In genomic region chr11:71223081-71223405, GRCh38 we compare ENCODE assay signal across 21 cellular contexts. TPM values are rescaled to one million over a fixed set of nuclear protein-coding genes. Genes with fewer than 3 reads are reported as not detected.
"Had no signal": no experiment of that assay in that cellular context is flagged by ENCODE, and none has a peak within 500 bp of the region (broad histone marks: within the 10 kb centered on the region; RNA-seq: fewer than 3 reads in every experiment).

No MANE protein-coding gene starts in this region.

- H3K27ac ChIP-seq: ascending aorta, body of pancreas, Peyer's patch, RWPE1 had no signal

- H3K27me3 ChIP-seq: ascending aorta, body of pancreas, Peyer's patch had no signal

- H3K4me1 ChIP-seq: ascending aorta, body of pancreas, Peyer's patch had no signal

- ATAC-seq: activated CD8-positive, alpha-beta memory T cell treated with anti-CD3 and anti-CD28 coated beads, Interleukin-2, amount 10 ng/mL, durations not matched to agents 7 days and 5 days; activated naive CD4-positive, alpha-beta T cell treated with anti-CD3 and anti-CD28 coated beads, Interleukin-2, amount 50 U/mL, for 72 hours; activated naive CD8-positive, alpha-beta T cell treated with anti-CD3 and anti-CD28 coated beads, Interleukin-2, amount 50 U/mL, for 24 hours; activated T-cell treated with anti-CD3 and anti-CD28 coated beads, Interleukin-2, amount 50 U/mL, for 4 hours had no signal

- H3K9me3 ChIP-seq: body of pancreas had no signal

- DNase-seq: activated B cell treated with CpG ODN at 0.5 μM for 24 hours; activated CD4-positive, alpha-beta T cell treated with anti-CD3 and anti-CD28 coated beads for 1 hour; activated CD4-positive, alpha-beta T cell treated with anti-CD3 and anti-CD28 coated beads, Interleukin-2, amount 10 ng/mL, durations not matched to agents 24 days and 14 days; activated CD4-positive, alpha-beta T cell treated with anti-CD3 and anti-CD28 coated beads, Interleukin-2, amount 50 U/mL, for 48 hours; activated CD8-positive, alpha-beta memory T cell treated with anti-CD3 and anti-CD28 coated beads, Interleukin-2, amount 10 ng/mL, durations not matched to agents 7 days and 5 days; activated naive CD4-positive, alpha-beta T cell treated with Interleukin-2 at 50 U/mL for 16 hours; activated naive CD8-positive, alpha-beta T cell treated with anti-CD3 and anti-CD28 coated beads, Interleukin-2, amount 50 U/mL, for 24 hours; activated T-cell treated with anti-CD3 and anti-CD28 coated beads, Interleukin-2, amount 50 U/mL, for 4 hours; amniotic stem cell; Kasumi-1; NCI-H1105 treated with DMSO at 0.1 percent for 48 hours; NCI-H1436 treated with DMSO at 0.1 percent for 48 hours; NCI-H187; NCI-H2081; NCI-H524; SHP77 treated with DMSO at 0.1 percent for 48 hours had no signal

- H3K36me3 ChIP-seq: ascending aorta, Peyer's patch had no signal

- H3K4me3 ChIP-seq: ascending aorta, body of pancreas, Peyer's patch had no signal

RNA-seq across cellular contexts. Expression of gene SHANK2, which starts 29.3 kb away (rescaled TPM):
- total RNA-seq: activated CD4-positive, alpha-beta T cell treated with anti-CD3 and anti-CD28 coated beads, Interleukin-2, amount 10 ng/mL, durations not matched to agents 24 days and 14 days; activated CD8-positive, alpha-beta memory T cell treated with anti-CD3 and anti-CD28 coated beads, Interleukin-2, amount 10 ng/mL, durations not matched to agents 7 days and 5 days; activated naive CD4-positive, alpha-beta T cell treated with anti-CD3 and anti-CD28 coated beads, Interleukin-2, amount 50 U/mL, for 72 hours had no signal
